In genomic region chr3:134049676-134050075, GRCh38 we compare ENCODE assay signal across 19 cellular contexts. TPM values are rescaled to one million over a fixed set of nuclear protein-coding genes. Genes with fewer than 3 reads are reported as not detected.
A peak's percentile ranks its signal among the peaks of the same experiment; 100 is the strongest.
DNase-seq lines count a peak whose midpoint lies in the region; ATAC-seq and TF ChIP-seq lines count a peak whose summit lies in the region.
"Had no signal": no experiment of that assay in that cellular context is flagged by ENCODE, and none has a peak within 500 bp of the region (broad histone marks: within the 10 kb centered on the region; RNA-seq: fewer than 3 reads in every experiment).

No MANE protein-coding gene starts in this region.

- no peaks in the 10 kb centered on the region for H3K36me3 Mint-ChIP-seq in neural progenitor cell
- H3K36me3 Mint-ChIP-seq: CD8-positive, alpha-beta T cell had no signal

- peak overlapping the region; percentile 12 for H3K27ac Mint-ChIP-seq in neural progenitor cell
- H3K27ac Mint-ChIP-seq: B cell; CD4-positive, alpha-beta T cell; CD8-positive, alpha-beta T cell had no signal

- intact Hi-C loops in cardiac septum (cut with DNase I) (no loop called here), Right ventricle myocardium superior (cut with DNase I) (no loop called here)

- H4K20me1 ChIP-seq in neural progenitor cell (ENCODE audit: low read depth), result no peaks in the 10 kb centered on the region
- H4K20me1 ChIP-seq: BLaER1 treated with 17β-estradiol and CSF1 and Interleukin-3, amounts not matched to agents 10 nM and 100 nM had no signal

- no peak overlapping the region for H3K9ac ChIP-seq in neural progenitor cell
- H3K9ac ChIP-seq: BLaER1 treated with 17β-estradiol and CSF1 and Interleukin-3, amounts not matched to agents 10 nM and 100 nM had no signal

- ATAC-seq in Right ventricle myocardium superior (ENCODE audit: poor library complexity), result no peak
- ATAC-seq: A549; CD8-positive, alpha-beta T cell had no signal

- H3K27me3 ChIP-seq in neural progenitor cell (no peaks in the 10 kb centered on the region), MG63 (no peaks in the 10 kb centered on the region)
- H3K27me3 ChIP-seq: BLaER1 treated with 17β-estradiol and CSF1 and Interleukin-3, amounts not matched to agents 10 nM and 100 nM had no signal

- no peak overlapping the region for H3K4me3 Mint-ChIP-seq in neural progenitor cell
- H3K4me3 Mint-ChIP-seq: B cell; CD4-positive, alpha-beta T cell; CD8-positive, alpha-beta T cell had no signal

- H3F3A ChIP-seq in neural progenitor cell (ENCODE audit: low read depth), result no peaks in the 10 kb centered on the region

- H3K9me3 ChIP-seq in neural progenitor cell (ENCODE audit: low read depth) (no peaks in the 10 kb centered on the region), MG63 (no peaks in the 10 kb centered on the region; the same call in 1 of the 2 replicates)
- H3K9me3 ChIP-seq: A549, Caco-2 had no signal

- H3K4me1 Mint-ChIP-seq in neural progenitor cell, result no peaks in the 10 kb centered on the region
- H3K4me1 Mint-ChIP-seq: B cell had no signal

- H3K4me3 ChIP-seq in neural progenitor cell (no peak overlapping the region), MG63 (no peak overlapping the region)
- H3K4me3 ChIP-seq: A549; BLaER1 treated with 17β-estradiol and CSF1 and Interleukin-3, amounts not matched to agents 10 nM and 100 nM had no signal

- no peaks in the 10 kb centered on the region for H3K79me2 ChIP-seq in neural progenitor cell (ENCODE audit: low read depth)

- H3K27ac ChIP-seq in neural progenitor cell, result no peak overlapping the region
- H3K27ac ChIP-seq: 22Rv1; A549; BLaER1 treated with 17β-estradiol and CSF1 and Interleukin-3, amounts not matched to agents 10 nM and 100 nM; C4-2B had no signal

- H2AFZ ChIP-seq in neural progenitor cell (replicated peaks), result no peak overlapping the region

- no peak for TF ChIP-seq CTCF in neural progenitor cell (IDR thresholded peaks at IDR 0.05)

- H3K27me3 Mint-ChIP-seq in neural progenitor cell (ENCODE audit: insufficient read depth, low read depth), result peaks cover 8% of the 10 kb centered on the region

- peak; percentile 9 for DNase-seq in cardiac septum (ENCODE audit: low spot score)
- DNase-seq in Right ventricle myocardium superior, result no peak
- peak; percentile 52 for DNase-seq in kidney tubule cell (ENCODE audit: low spot score)
- DNase-seq in neural progenitor cell (ENCODE audit: low spot score), result no peak
- DNase-seq in MG63, result no peak
- no peak for DNase-seq in NCI-H226
- DNase-seq: AML-193; Caco-2; Calu3; CD4-positive, alpha-beta T cell; CD8-positive, alpha-beta T cell; DMS79 treated with DMSO at 0.1 percent for 48 hours; GF-D8 had no signal

- H3K4me1 ChIP-seq in neural progenitor cell, result no peaks in the 10 kb centered on the region
- H3K4me1 ChIP-seq: A549, Caco-2 had no signal

- H3K4me2 ChIP-seq in neural progenitor cell, result no peak overlapping the region
- H3K4me2 ChIP-seq: A549; BLaER1 treated with 17β-estradiol and CSF1 and Interleukin-3, amounts not matched to agents 10 nM and 100 nM had no signal

- no peaks in the 10 kb centered on the region for H3K36me3 ChIP-seq in neural progenitor cell
- H3K36me3 ChIP-seq in MG63, result no peaks in the 10 kb centered on the region
- H3K36me3 ChIP-seq: BLaER1 treated with 17β-estradiol and CSF1 and Interleukin-3, amounts not matched to agents 10 nM and 100 nM had no signal

- peaks cover 17% of the 10 kb centered on the region for H3K9me3 Mint-ChIP-seq in neural progenitor cell

RNA-seq across cellular contexts. Expression of gene SLCO2A1, which starts 20.0 kb away (rescaled TPM):
- total RNA-seq in cardiac septum, result 59.2 TPM
- total RNA-seq in Right ventricle myocardium superior, result 8.3 TPM
- total RNA-seq in neural progenitor cell (ENCODE audit: low replicate concordance), result 0.07 and 0.09 TPM in 2 replicates
- total RNA-seq in MG63 (2014; rRNA removed; shearing (Covaris generic); ENCODE audit: low replicate concordance), result 0.02 and 0.72 TPM in 2 replicates
- total RNA-seq: A172; B cell; Calu3; CD4-positive, alpha-beta T cell; CD8-positive, alpha-beta T cell had no signal

Comparison
In these comparisons a context has a peak if more than half of its experiments do, and no peak if none do; other contexts are left out.
1. DNase-seq: peak in cardiac septum (single experiment) and kidney tubule cell (single experiment); none in Right ventricle myocardium superior (single experiment), neural progenitor cell (single experiment), MG63 (single experiment) and NCI-H226 (single experiment).